In the genomic region with DNA sequence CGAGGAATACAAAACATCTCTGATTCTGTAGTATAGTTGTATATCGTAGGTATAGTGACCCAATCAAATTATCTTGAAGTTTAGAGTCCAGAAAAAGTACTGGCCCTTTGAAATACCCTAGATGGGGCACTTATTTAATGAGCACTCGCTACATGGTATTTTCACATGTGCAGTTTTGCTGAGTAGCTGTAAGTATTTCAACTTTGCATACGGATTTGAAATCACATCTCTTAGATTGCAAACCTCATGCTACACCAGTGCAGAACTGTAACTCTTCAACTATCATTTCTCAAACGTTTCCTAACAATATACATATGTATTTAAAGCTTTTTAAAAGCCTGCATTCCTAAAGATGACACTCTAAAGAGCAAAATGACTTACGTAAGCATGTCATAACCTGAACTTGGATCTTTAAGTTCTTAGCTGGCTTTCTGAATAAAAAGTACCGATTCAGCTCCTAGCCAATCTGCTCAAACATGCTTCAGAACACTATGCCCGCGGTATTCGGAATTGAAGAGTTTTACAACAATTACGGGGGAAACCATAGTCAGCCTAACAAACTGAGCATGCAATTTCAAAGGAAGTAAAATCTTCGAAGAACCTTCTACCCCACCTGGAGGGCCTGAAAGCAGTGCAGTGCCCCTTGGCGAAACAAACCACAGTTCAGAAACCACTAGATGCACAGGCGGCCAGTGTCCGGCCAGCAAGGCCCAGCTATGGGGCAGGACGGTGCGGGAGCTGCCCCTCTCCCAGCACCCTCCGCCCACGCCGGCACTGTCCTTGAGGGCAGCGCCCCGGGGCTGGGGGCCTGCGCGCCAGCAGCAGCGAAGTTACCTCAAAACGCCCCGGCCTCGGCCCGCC, we compare ENCODE assay signal across 8 cellular contexts.
DNase-seq lines count a peak whose midpoint lies in the region; ATAC-seq and TF ChIP-seq lines count a peak whose summit lies in the region.

No MANE protein-coding gene starts in this region.

- H3K4me3 ChIP-seq in OCI-LY1 (ENCODE audit: low read depth, low read length, poor library complexity, severe bottlenecking): peak overlapping the region; percentile 70
- H3K4me3 ChIP-seq in astrocyte of the spinal cord (ENCODE audit: low read depth, low read length): peak overlapping the region; percentile 58
- H3K4me3 ChIP-seq in iPS-18c (ENCODE audit: insufficient read depth, low read depth, low read length): peak overlapping the region; percentile 85
- H3K4me3 ChIP-seq in skin epidermis: peak overlapping the region; percentile 62 to 95 (median 92)

- no peaks in the 10 kb centered on the region for H3K27me3 ChIP-seq in OCI-LY1 (ENCODE audit: insufficient read depth, low read length)

- H3K9me2 ChIP-seq in OCI-LY1 (ENCODE audit: low read depth, low read length): no peaks in the 10 kb centered on the region

- peak overlapping the region; percentile 67 for H3K9ac ChIP-seq in OCI-LY1 (ENCODE audit: low read length)

- DNase-seq in NCI-H748 (lab: John Stamatoyannopoulos, UW; ENCODE audit: unreplicated experiment): peak; percentile 51
- DNase-seq in NCI-H748 treated with DMSO at 0.1 percent for 48 hours (lab: John Stamatoyannopoulos, UW): no peak
- peak; percentile 41 for DNase-seq in astrocyte of the spinal cord (ENCODE audit: low read depth, low spot score)
- no peak for DNase-seq in NCI-H526 treated with DMSO at 0.1 percent for 48 hours (lab: John Stamatoyannopoulos, UW)

- peaks cover 18% of the 10 kb centered on the region for H3K4me1 ChIP-seq in OCI-LY1 (ENCODE audit: insufficient read depth, low read length, severe bottlenecking)

- H3K27ac ChIP-seq in OCI-LY1 (ENCODE audit: low read depth, low read length, poor library complexity, severe bottlenecking): no peak overlapping the region
- H3K27ac ChIP-seq in skin epidermis: peak overlapping the region; percentile 23 to 94 (median 89)

- H2AFZ ChIP-seq in OCI-LY1 (ENCODE audit: low read length): peak overlapping the region; percentile 6; the same call in 1 of the 2 replicates

- peak; percentile 35 for ATAC-seq in HG02798 (IDR thresholded peaks at IDR 0.05; ENCODE audit: poor library complexity, unreplicated experiment)

- no peaks in the 10 kb centered on the region for H3F3A ChIP-seq in OCI-LY1 (ENCODE audit: insufficient read depth, low read length)

- H3K36me3 ChIP-seq in OCI-LY1 (ENCODE audit: insufficient read depth, low read length): 0 out of 2 replicates have a peak, but pooled peaks cover 5% of the 10 kb centered on the region

- H3K4me2 ChIP-seq in OCI-LY1 (ENCODE audit: low read length): peak overlapping the region; percentile 91

- H3K79me2 ChIP-seq in OCI-LY1 (ENCODE audit: insufficient read depth, low read length): 0 out of 2 replicates have a peak, but pooled peaks cover 3% of the 10 kb centered on the region

- in situ Hi-C loops in astrocyte of the spinal cord (cut with HindIII; ENCODE audit: low sequenced_read_pairs): no loop called here

- no peaks in the 10 kb centered on the region for H4K20me1 ChIP-seq in OCI-LY1 (ENCODE audit: insufficient read depth, low read length)

- TF ChIP-seq CTCF in OCI-LY1 (IDR thresholded peaks at IDR 0.05; ENCODE audit: low read length) (no peak), astrocyte of the spinal cord (IDR thresholded peaks at IDR 0.05; ENCODE audit: low read depth, low read length) (no peak)

- H3K9me3 ChIP-seq in OCI-LY1 (ENCODE audit: low read length) (no peaks in the 10 kb centered on the region), iPS-18c (ENCODE audit: control insufficient read depth, insufficient read depth, low read length) (no peaks in the 10 kb centered on the region)

Comparison
In these comparisons a context has a peak if more than half of its experiments do, and no peak if none do; other contexts are left out.
1. DNase-seq: peak in NCI-H748 (single experiment) and astrocyte of the spinal cord (single experiment); none in NCI-H748 treated with DMSO at 0.1 percent for 48 hours (single experiment) and NCI-H526 treated with DMSO at 0.1 percent for 48 hours (single experiment).
2. Peak in every context shown above with its lines, with median percentiles within 50 percentile points of each other: H3K4me3 ChIP-seq.